Comparison of ENCODE assay signal across 1 cellular context in the genomic region with DNA sequence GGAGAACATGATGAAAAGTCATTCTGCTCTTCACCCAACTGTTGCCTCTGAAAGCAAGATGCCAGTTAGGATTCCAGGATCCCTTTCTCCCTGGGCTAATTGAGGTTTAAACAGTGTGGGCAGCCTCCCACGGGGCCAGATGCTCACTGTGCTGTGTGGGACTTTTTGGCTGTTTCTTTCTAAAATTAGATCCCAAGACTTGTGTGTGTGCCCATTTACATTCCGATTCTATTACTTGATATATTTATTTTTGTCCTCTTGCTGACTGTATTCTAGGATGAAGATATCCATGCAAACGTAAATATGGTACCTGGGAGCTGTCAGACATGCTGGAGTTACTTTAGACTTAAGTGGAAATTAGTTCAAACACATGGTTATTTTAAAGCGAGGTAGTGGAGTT.
TF ChIP-seq lines count a peak whose summit lies in the region.

No MANE protein-coding gene starts in this region.

TF ChIP-seq in IMR-90, 13 proteins besides CTCF, POLR2A, EP300 and RAD21 (continued from another document):
- TF ChIP-seq MXI1 (IDR thresholded peaks at IDR 0.05; ENCODE audit: borderline replicate concordance, low read depth, low read length) (no peak), CHD1 (IDR thresholded peaks at IDR 0.05; ENCODE audit: low read depth, low read length) (no peak), FOS (IDR thresholded peaks at IDR 0.05; ENCODE audit: low read depth, low read length) (no peak), RCOR1 (IDR thresholded peaks at IDR 0.05; ENCODE audit: insufficient replicate concordance, low read length) (no peak), MAFK (IDR thresholded peaks at IDR 0.05; ENCODE audit: low read depth, low read length) (no peak), USF2 (IDR thresholded peaks at IDR 0.05; ENCODE audit: low read depth, low read length) (no peak), BHLHE40 (IDR thresholded peaks at IDR 0.05; ENCODE audit: low read depth, low read length) (no peak)
- TF ChIP-seq, protein P1, sequence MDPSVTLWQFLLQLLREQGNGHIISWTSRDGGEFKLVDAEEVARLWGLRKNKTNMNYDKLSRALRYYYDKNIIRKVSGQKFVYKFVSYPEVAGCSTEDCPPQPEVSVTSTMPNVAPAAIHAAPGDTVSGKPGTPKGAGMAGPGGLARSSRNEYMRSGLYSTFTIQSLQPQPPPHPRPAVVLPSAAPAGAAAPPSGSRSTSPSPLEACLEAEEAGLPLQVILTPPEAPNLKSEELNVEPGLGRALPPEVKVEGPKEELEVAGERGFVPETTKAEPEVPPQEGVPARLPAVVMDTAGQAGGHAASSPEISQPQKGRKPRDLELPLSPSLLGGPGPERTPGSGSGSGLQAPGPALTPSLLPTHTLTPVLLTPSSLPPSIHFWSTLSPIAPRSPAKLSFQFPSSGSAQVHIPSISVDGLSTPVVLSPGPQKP (IDR thresholded peaks at IDR 0.05; ENCODE audit: borderline replicate concordance, low read depth, low read length), result no peak
TF ChIP-seq in IMR-90: peak in this region for 0.
